12 cellular contexts compared by ENCODE assay signal in genomic region chr22:46171940-46172339, GRCh38. TPM values are rescaled to one million over a fixed set of nuclear protein-coding genes. Genes with fewer than 3 reads are reported as not detected.
DNase-seq lines count a peak whose midpoint lies in the region; ATAC-seq and TF ChIP-seq lines count a peak whose summit lies in the region.
"Had no signal": no experiment of that assay in that cellular context is flagged by ENCODE, and none has a peak within 500 bp of the region (broad histone marks: within the 10 kb centered on the region; RNA-seq: fewer than 3 reads in every experiment).

No MANE protein-coding gene starts in this region.

- H3K27me3 Mint-ChIP-seq in activated naive CD4-positive, alpha-beta T cell treated with anti-CD3 and anti-CD28 coated beads for 36 hours (ENCODE audit: low read depth) = no peaks in the 10 kb centered on the region

- H3K36me3 Mint-ChIP-seq in activated naive CD4-positive, alpha-beta T cell treated with anti-CD3 and anti-CD28 coated beads for 36 hours (ENCODE audit: low read depth) = peaks cover 3% of the 10 kb centered on the region

- ATAC-seq in GM19467 (IDR thresholded peaks at IDR 0.05; ENCODE audit: unreplicated experiment) = no peak
- ATAC-seq in GM18505 (IDR thresholded peaks at IDR 0.05; ENCODE audit: unreplicated experiment) = no peak

- no peak for TF ChIP-seq POLR2A in ovary (IDR thresholded peaks at IDR 0.05)
- no peak for TF ChIP-seq POLR2A in GM18505 (IDR thresholded peaks at IDR 0.05; ENCODE audit: borderline replicate concordance, extremely low read depth, insufficient read depth, insufficient read length)

- H3K4me1 Mint-ChIP-seq in activated naive CD4-positive, alpha-beta T cell treated with anti-CD3 and anti-CD28 coated beads for 36 hours (ENCODE audit: low read depth) = peaks cover 22% of the 10 kb centered on the region

- H3K27me3 ChIP-seq in colonic mucosa = no peaks in the 10 kb centered on the region
- H3K27me3 ChIP-seq in ovary = no peaks in the 10 kb centered on the region
- H3K27me3 ChIP-seq: neutrophil had no signal

- H3K4me3 ChIP-seq in colonic mucosa = no peak overlapping the region
- H3K4me3 ChIP-seq in ovary = no peak overlapping the region

- no peaks in the 10 kb centered on the region for H3K9me3 ChIP-seq in colonic mucosa
- no peaks in the 10 kb centered on the region for H3K9me3 ChIP-seq in ovary
- H3K9me3 ChIP-seq: neutrophil had no signal

- peak overlapping the region; percentile 33 to 52 for H3K9ac ChIP-seq in colonic mucosa (ENCODE audit: low read depth in 2 of 2, low read length in 2 of 2)

- H3K27ac ChIP-seq in colonic mucosa = peak overlapping the region; percentile 75
- H3K27ac ChIP-seq in ovary = peak overlapping the region in 1 of 2 donors; percentile 49
- H3K27ac ChIP-seq: neutrophil, VCaP had no signal

- no peak overlapping the region for H3K4me3 Mint-ChIP-seq in activated naive CD4-positive, alpha-beta T cell treated with anti-CD3 and anti-CD28 coated beads for 36 hours

- no peak overlapping the region for H3K27ac Mint-ChIP-seq in activated naive CD4-positive, alpha-beta T cell treated with anti-CD3 and anti-CD28 coated beads for 36 hours

- no peaks in the 10 kb centered on the region for H3K9me3 Mint-ChIP-seq in activated naive CD4-positive, alpha-beta T cell treated with anti-CD3 and anti-CD28 coated beads for 36 hours

- DNase-seq in EH (ENCODE audit: low read depth) (peak; percentile 93), NCI-H226 (peak; percentile 13), colonic mucosa (peak; percentile 77), ovary (peak; percentile 59 to 72 (median 71)), NOMO-1 treated with dmso at 0.1 percent for 144 hours (lab: John Stamatoyannopoulos, UW; ENCODE audit: unreplicated experiment) (no peak)
- DNase-seq in activated naive CD4-positive, alpha-beta T cell treated with anti-CD3 and anti-CD28 coated beads for 36 hours = no peak
- DNase-seq: activated naive CD4-positive, alpha-beta T cell; NCI-H524 had no signal

- intact Hi-C loops in colonic mucosa (cut with DNase I) = no loop called here
- intact Hi-C loops in ovary (cut with DNase I) = no loop called here
- intact Hi-C loops in activated naive CD4-positive, alpha-beta T cell treated with anti-CD3 and anti-CD28 coated beads for 36 hours (cut with micrococcal nuclease) = no loop called here

- WGBS in ovary, 3 donors = 29 to 49% (median 37%) methylated on average over 8 of the region's 8 CpGs

- CTCF ChIA-PET in activated naive CD4-positive, alpha-beta T cell treated with anti-CD3 and anti-CD28 coated beads for 36 hours (lab: Charles Lee) = no interaction called here

- TF ChIP-seq EP300 in ovary (IDR thresholded peaks at IDR 0.05) = no peak

- TF ChIP-seq CTCF in colonic mucosa (IDR thresholded peaks at IDR 0.05) (no peak), ovary (IDR thresholded peaks at IDR 0.05) (no peak)

- H3K4me1 ChIP-seq in colonic mucosa (peaks cover 7% of the 10 kb centered on the region), ovary (ENCODE audit: insufficient read depth) (peaks cover 19% of the 10 kb centered on the region)

- H3K36me3 ChIP-seq in colonic mucosa = no peaks in the 10 kb centered on the region
- H3K36me3 ChIP-seq in ovary = no peaks in the 10 kb centered on the region
- H3K36me3 ChIP-seq: neutrophil had no signal

RNA-seq across cellular contexts. Expression of gene PPARA, which starts 21.6 kb away (rescaled TPM):
- total RNA-seq in colonic mucosa (10 to 100 TPM; 59.8 to 74.8 TPM), ovary (10 to 100 TPM in 6 of 7 donors, 1 to 10 TPM in 1; 9.7 to 41.0 (median 34.0) TPM)
- polyA plus RNA-seq in ovary = 10 to 100 TPM; 12.8 to 16.0 TPM
- total RNA-seq in activated naive CD4-positive, alpha-beta T cell treated with anti-CD3 and anti-CD28 coated beads for 36 hours = 1 to 10 TPM; 4.9 to 6.5 TPM

Comparison
In these comparisons a context has a peak if more than half of its experiments do, and no peak if none do; other contexts are left out.
1. DNase-seq: peak in EH (single experiment), NCI-H226 (single experiment), colonic mucosa (single experiment) and ovary (5 of 5); none in activated naive CD4-positive, alpha-beta T cell treated with anti-CD3 and anti-CD28 coated beads for 36 hours (single experiment) and NOMO-1 treated with dmso at 0.1 percent for 144 hours (single experiment).